In genomic region chr4:3335982-3336381, GRCh38 we compare ENCODE assay signal across 16 cellular contexts. TPM values are rescaled to one million over a fixed set of nuclear protein-coding genes. Genes with fewer than 3 reads are reported as not detected.
DNase-seq lines count a peak whose midpoint lies in the region; ATAC-seq and TF ChIP-seq lines count a peak whose summit lies in the region.
"Had no signal": no experiment of that assay in that cellular context is flagged by ENCODE, and none has a peak within 500 bp of the region (broad histone marks: within the 10 kb centered on the region; RNA-seq: fewer than 3 reads in every experiment).

No MANE protein-coding gene starts in this region.

- no peaks in the 10 kb centered on the region for H3K36me3 Mint-ChIP-seq in activated CD4-positive, alpha-beta T cell treated with anti-CD3 and anti-CD28 coated beads, Interleukin-2, amount 10 ng/mL, durations not matched to agents 24 days and 14 days (ENCODE audit: low read depth)
- no peaks in the 10 kb centered on the region for H3K36me3 Mint-ChIP-seq in activated CD4-positive, alpha-beta T cell treated with anti-CD3 and anti-CD28 coated beads for 36 hours (ENCODE audit: low read depth)
- H3K36me3 Mint-ChIP-seq in osteocyte (ENCODE audit: unreplicated experiment), result peaks cover 2% of the 10 kb centered on the region

- no peaks in the 10 kb centered on the region for H3K9me3 Mint-ChIP-seq in activated CD4-positive, alpha-beta T cell treated with anti-CD3 and anti-CD28 coated beads, Interleukin-2, amount 10 ng/mL, durations not matched to agents 24 days and 14 days
- no peaks in the 10 kb centered on the region for H3K9me3 Mint-ChIP-seq in activated CD4-positive, alpha-beta T cell treated with anti-CD3 and anti-CD28 coated beads for 36 hours (ENCODE audit: low read depth)
- no peaks in the 10 kb centered on the region for H3K9me3 Mint-ChIP-seq in osteocyte (ENCODE audit: unreplicated experiment)
- H3K9me3 Mint-ChIP-seq: CD4-positive, CD25-positive, alpha-beta regulatory T cell; CD8-positive, alpha-beta memory T cell; H9 had no signal

- H3K4me3 ChIP-seq in right atrium auricular region, result no peak overlapping the region
- H3K4me3 ChIP-seq: A549 had no signal

- no peak for TF ChIP-seq CTCF in right atrium auricular region (IDR thresholded peaks at IDR 0.05)
- no peak for TF ChIP-seq CTCF in osteocyte (IDR thresholded peaks at IDR 0.05)

- no peaks in the 10 kb centered on the region for H3K36me3 ChIP-seq in right atrium auricular region

- H3K4me1 Mint-ChIP-seq in activated CD4-positive, alpha-beta T cell treated with anti-CD3 and anti-CD28 coated beads, Interleukin-2, amount 10 ng/mL, durations not matched to agents 24 days and 14 days, result no peaks in the 10 kb centered on the region
- H3K4me1 Mint-ChIP-seq in activated CD4-positive, alpha-beta T cell treated with anti-CD3 and anti-CD28 coated beads for 36 hours, result peaks cover 6% of the 10 kb centered on the region
- peaks cover 36% of the 10 kb centered on the region for H3K4me1 Mint-ChIP-seq in osteocyte (ENCODE audit: unreplicated experiment)
- H3K4me1 Mint-ChIP-seq: CD8-positive, alpha-beta memory T cell had no signal

- no peak overlapping the region for H3K4me3 Mint-ChIP-seq in activated CD4-positive, alpha-beta T cell treated with anti-CD3 and anti-CD28 coated beads, Interleukin-2, amount 10 ng/mL, durations not matched to agents 24 days and 14 days
- no peak overlapping the region for H3K4me3 Mint-ChIP-seq in activated CD4-positive, alpha-beta T cell treated with anti-CD3 and anti-CD28 coated beads for 36 hours
- no peak overlapping the region for H3K4me3 Mint-ChIP-seq in osteocyte (ENCODE audit: unreplicated experiment)
- H3K4me3 Mint-ChIP-seq: CD4-positive, CD25-positive, alpha-beta regulatory T cell; CD8-positive, alpha-beta memory T cell; H9 had no signal

- H3K27ac Mint-ChIP-seq in activated CD4-positive, alpha-beta T cell treated with anti-CD3 and anti-CD28 coated beads, Interleukin-2, amount 10 ng/mL, durations not matched to agents 24 days and 14 days, result no peak overlapping the region
- H3K27ac Mint-ChIP-seq in activated CD4-positive, alpha-beta T cell treated with anti-CD3 and anti-CD28 coated beads for 36 hours, result no peak overlapping the region
- no peak overlapping the region for H3K27ac Mint-ChIP-seq in osteocyte (ENCODE audit: unreplicated experiment)

- intact Hi-C loops in activated CD4-positive, alpha-beta T cell treated with anti-CD3 and anti-CD28 coated beads, Interleukin-2, amount 10 ng/mL, durations not matched to agents 24 days and 14 days (cut with micrococcal nuclease), result no loop called here
- intact Hi-C loops in activated CD4-positive, alpha-beta T cell treated with anti-CD3 and anti-CD28 coated beads for 36 hours (cut with DNase I, micrococcal nuclease), result no loop called here
- intact Hi-C loops in left ventricle myocardium superior (cut with micrococcal nuclease), result no loop called here

- POLR2A ChIA-PET in activated CD4-positive, alpha-beta T cell treated with anti-CD3 and anti-CD28 coated beads for 36 hours (lab: Charles Lee), result no interaction called here

- no peak for ATAC-seq in activated CD4-positive, alpha-beta T cell treated with anti-CD3 and anti-CD28 coated beads for 36 hours
- ATAC-seq in left ventricle myocardium superior, result no peak
- ATAC-seq: A549, HepG2 had no signal

- peaks cover 2% of the 10 kb centered on the region for H3K27me3 Mint-ChIP-seq in activated CD4-positive, alpha-beta T cell treated with anti-CD3 and anti-CD28 coated beads, Interleukin-2, amount 10 ng/mL, durations not matched to agents 24 days and 14 days
- no peaks in the 10 kb centered on the region for H3K27me3 Mint-ChIP-seq in activated CD4-positive, alpha-beta T cell treated with anti-CD3 and anti-CD28 coated beads for 36 hours
- no peaks in the 10 kb centered on the region for H3K27me3 Mint-ChIP-seq in osteocyte (ENCODE audit: unreplicated experiment)
- H3K27me3 Mint-ChIP-seq: CD4-positive, CD25-positive, alpha-beta regulatory T cell had no signal

- no peak overlapping the region for H3K27ac ChIP-seq in right atrium auricular region
- H3K27ac ChIP-seq: 22Rv1, A549 had no signal

- CTCF ChIA-PET in activated CD4-positive, alpha-beta T cell treated with anti-CD3 and anti-CD28 coated beads for 36 hours (lab: Charles Lee), result no interaction called here

- H3K4me1 ChIP-seq in right atrium auricular region, result no peaks in the 10 kb centered on the region

- peak; percentile 33 for DNase-seq in activated CD4-positive, alpha-beta T cell treated with anti-CD3 and anti-CD28 coated beads, Interleukin-2, amount 10 ng/mL, durations not matched to agents 24 days and 14 days
- DNase-seq in activated CD4-positive, alpha-beta T cell treated with anti-CD3 and anti-CD28 coated beads for 36 hours, result no peak
- DNase-seq in right atrium auricular region (ENCODE audit: low spot score) (peak; percentile 34), left ventricle myocardium superior (no peak), osteocyte (ENCODE audit: extremely low spot score, unreplicated experiment) (peak; percentile 71), NOMO-1 (lab: John Stamatoyannopoulos, UW; ENCODE audit: unreplicated experiment in 2 of 2) (no peak), RPMI8226 (no peak)
- DNase-seq: C1 segment of cervical spinal cord; CD4-positive, CD25-positive, alpha-beta regulatory T cell; CD8-positive, alpha-beta memory T cell; DMS 273 treated with DMSO at 0.1 percent for 48 hours; DMS53; H9 had no signal

- no peaks in the 10 kb centered on the region for H3K9me3 ChIP-seq in right atrium auricular region
- H3K9me3 ChIP-seq: A549 had no signal

- H3K27me3 ChIP-seq in right atrium auricular region, result no peaks in the 10 kb centered on the region

RNA-seq across cellular contexts. Expression of gene RGS12, which starts 43.2 kb away (rescaled TPM):
- 3.3 and 3.7 TPM in 2 replicates for total RNA-seq in activated CD4-positive, alpha-beta T cell treated with anti-CD3 and anti-CD28 coated beads, Interleukin-2, amount 10 ng/mL, durations not matched to agents 24 days and 14 days
- 1 to 10 TPM; 8.0 to 9.4 TPM for total RNA-seq in activated CD4-positive, alpha-beta T cell treated with anti-CD3 and anti-CD28 coated beads for 36 hours
- total RNA-seq in right atrium auricular region, result 1 to 10 TPM; 7.0 to 9.9 TPM
- 14.6 TPM for total RNA-seq in left ventricle myocardium superior
- 32.5 and 35.6 TPM in 2 replicates for total RNA-seq in osteocyte

Comparison
In these comparisons a context has a peak if more than half of its experiments do, and no peak if none do; other contexts are left out.
1. DNase-seq: peak in activated CD4-positive, alpha-beta T cell treated with anti-CD3 and anti-CD28 coated beads, Interleukin-2, amount 10 ng/mL, durations not matched to agents 24 days and 14 days (single experiment), right atrium auricular region (single experiment) and osteocyte (single experiment); none in activated CD4-positive, alpha-beta T cell treated with anti-CD3 and anti-CD28 coated beads for 36 hours (single experiment), left ventricle myocardium superior (single experiment), NOMO-1 (0 of 2) and RPMI8226 (single experiment).